27 cellular contexts compared by ENCODE assay signal in genomic region chr20:14688045-14688444, GRCh38.
"Had no signal": no experiment of that assay in that cellular context is flagged by ENCODE, and none has a peak within 500 bp of the region (broad histone marks: within the 10 kb centered on the region; RNA-seq: fewer than 3 reads in every experiment).

No MANE protein-coding gene starts in this region.

- H3K27ac Mint-ChIP-seq: naive B cell; natural killer cell; nephron progenitor cell; neural progenitor cell; progenitor cell of endocrine pancreas; stimulated activated naive B cell treated with anti-CD40 and anti-IgM and Interleukin-4, amounts not matched to agents 10 μg/mL and 1 μg/mL and 100 μg/mL, for 72 hours had no signal

- H3K27me3 Mint-ChIP-seq: progenitor cell of endocrine pancreas; stimulated activated naive B cell treated with anti-CD40 and anti-IgM and Interleukin-4, amounts not matched to agents 10 μg/mL and 1 μg/mL and 100 μg/mL, for 72 hours had no signal

- H3K4me1 ChIP-seq: heart right ventricle, left lung, lower lobe of right lung, neural progenitor cell, right atrium auricular region, stomach, testis, thyroid gland, uterus had no signal

- DNase-seq: heart right ventricle; hippocampal formation; kidney glomerular epithelial cell; left colon; left lung; lower lobe of right lung; mesenchymal stem cell; naive B cell; natural killer cell; nephron progenitor cell; occipital lobe; stimulated activated CD4-positive, alpha-beta T cell treated with anti-CD3 and anti-CD28 coated beads, Interleukin-12 subunit alpha, Interleukin-12 subunit beta, amount 100 ng/mL, for 4 hours; stimulated activated CD4-positive, alpha-beta T cell treated with anti-CD3 and anti-CD28 coated beads, Interleukin-15, amount 100 ng/mL, for 24 hours; stimulated activated CD4-positive, alpha-beta T cell treated with anti-CD3 and anti-CD28 coated beads, Interleukin-2, amount 100 ng/mL, for 24 hours; stimulated activated CD4-positive, alpha-beta T cell treated with anti-CD3 and anti-CD28 coated beads, Interleukin-4, amount 100 ng/mL, for 1 hour; stimulated activated naive B cell treated with anti-CD40 and anti-IgM and Interleukin-4, amounts not matched to agents 10 μg/mL and 1 μg/mL and 100 μg/mL, for 72 hours; stimulated activated naive CD8-positive, alpha-beta T cell treated with anti-CD3 and anti-CD28 coated beads, Interleukin-15, Interleukin-2, amounts not matched to agents 100 U/mL and 50 U/mL, for 24 hours; stomach; testis; thyroid gland; uterus had no signal

- H3K9ac ChIP-seq: neural progenitor cell had no signal

- H3K36me3 Mint-ChIP-seq: naive B cell; natural killer cell; neural progenitor cell; stimulated activated naive B cell treated with anti-CD40 and anti-IgM and Interleukin-4, amounts not matched to agents 10 μg/mL and 1 μg/mL and 100 μg/mL, for 72 hours had no signal

- H2AFZ ChIP-seq: neural progenitor cell had no signal

- ATAC-seq: heart right ventricle; left colon; left lung; lower lobe of right lung; natural killer cell; sciatic nerve; stimulated activated naive B cell treated with anti-CD40 and anti-IgM and Interleukin-4, amounts not matched to agents 10 μg/mL and 1 μg/mL and 100 μg/mL, for 72 hours; stimulated activated naive CD8-positive, alpha-beta T cell treated with anti-CD3 and anti-CD28 coated beads, Interleukin-15, Interleukin-2, amounts not matched to agents 100 U/mL and 50 U/mL, for 24 hours had no signal

- H3K9me3 Mint-ChIP-seq: nephron progenitor cell; neural progenitor cell; stimulated activated naive B cell treated with anti-CD40 and anti-IgM and Interleukin-4, amounts not matched to agents 10 μg/mL and 1 μg/mL and 100 μg/mL, for 72 hours had no signal

- H3K4me2 ChIP-seq: neural progenitor cell had no signal

- H3K4me1 Mint-ChIP-seq: naive B cell; natural killer cell; neural progenitor cell; stimulated activated naive B cell treated with anti-CD40 and anti-IgM and Interleukin-4, amounts not matched to agents 10 μg/mL and 1 μg/mL and 100 μg/mL, for 72 hours had no signal

- H3K4me3 Mint-ChIP-seq: naive B cell; natural killer cell; nephron progenitor cell; neural progenitor cell; stimulated activated naive B cell treated with anti-CD40 and anti-IgM and Interleukin-4, amounts not matched to agents 10 μg/mL and 1 μg/mL and 100 μg/mL, for 72 hours had no signal

- H3K27ac ChIP-seq: heart right ventricle, left lung, lower lobe of right lung, neural progenitor cell, neutrophil, right atrium auricular region, skin epidermis, stomach, testis, thyroid gland, uterus had no signal

- H3K4me3 ChIP-seq: heart right ventricle, left lung, lower lobe of right lung, neural progenitor cell, right atrium auricular region, skin epidermis, stomach, testis, thyroid gland, uterus had no signal

- H3K27me3 ChIP-seq: heart right ventricle, left lung, neural progenitor cell, neutrophil, right atrium auricular region, stomach, testis, thyroid gland, uterus had no signal

- H3K36me3 ChIP-seq: heart right ventricle, left lung, lower lobe of right lung, neural progenitor cell, neutrophil, right atrium auricular region, stomach, thyroid gland, uterus had no signal

- H3K9me3 ChIP-seq: heart right ventricle, left lung, lower lobe of right lung, neutrophil, right atrium auricular region, stomach, testis, thyroid gland, uterus had no signal
